ENCODE assay signal across 1 cellular context in the genomic region with DNA sequence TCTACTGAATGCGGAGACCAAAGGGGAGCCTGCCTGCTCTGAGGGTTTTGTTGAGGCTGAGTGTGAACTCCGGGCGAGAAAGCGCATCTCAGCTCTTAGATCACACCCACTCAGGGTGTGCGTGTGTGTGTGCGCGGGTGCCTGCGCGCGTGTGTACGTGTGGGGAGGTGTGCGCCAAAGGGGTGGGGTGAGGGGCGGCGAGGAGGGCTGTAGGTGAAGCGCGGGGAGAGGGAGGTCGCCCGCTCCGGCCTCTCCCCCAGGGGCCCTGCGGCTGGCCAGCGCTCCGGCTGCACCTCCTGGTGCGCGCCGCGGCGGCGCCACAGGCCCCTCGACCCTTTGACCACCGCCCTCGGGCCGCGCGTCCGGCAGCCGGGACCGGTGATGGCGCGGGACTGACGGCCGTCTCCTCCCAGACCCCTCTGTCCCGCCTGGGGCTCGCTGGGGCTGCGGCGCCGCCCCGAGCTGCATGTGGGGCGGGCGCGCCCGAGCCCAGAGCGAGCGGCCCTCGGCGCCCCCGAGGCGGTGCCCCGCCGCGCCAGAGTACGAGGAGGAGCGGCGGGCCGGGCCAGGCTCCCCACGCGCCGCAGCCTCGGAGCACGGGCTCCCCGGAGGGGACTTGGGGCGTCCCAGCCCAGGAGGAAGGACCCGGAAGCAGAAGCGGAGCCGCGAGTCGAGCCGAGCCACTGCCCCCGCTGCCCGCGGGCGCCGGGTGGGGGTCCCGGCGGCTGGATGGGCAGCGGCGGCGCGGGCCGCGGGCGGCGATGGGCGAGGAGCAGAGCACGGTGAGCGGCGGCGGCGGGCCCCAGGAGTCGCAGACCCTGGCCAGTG.
TF ChIP-seq lines count a peak whose summit lies in the region.

Gene RNF217 (plus strand): TSS at position 654 of the 828 bp plus-strand sequence. CDS start 108 bp downstream, at position 762.

TF ChIP-seq in H1, 55 proteins besides CTCF, POLR2A, EP300 and RAD21:
- TF ChIP-seq CBX8 (IDR thresholded peaks at IDR 0.05; ENCODE audit: borderline replicate concordance, low read depth, low read length): no peak
- peak; percentile 94 for TF ChIP-seq ASH2L (IDR thresholded peaks at IDR 0.05; ENCODE audit: low read length)
- TF ChIP-seq SRF (IDR thresholded peaks at IDR 0.05; ENCODE audit: low read depth, low read length): no peak
- no peak for TF ChIP-seq RXRA (IDR thresholded peaks at IDR 0.05; ENCODE audit: insufficient read depth, low read depth, low read length)
- TF ChIP-seq KDM5A (IDR thresholded peaks at IDR 0.05; ENCODE audit: low read length): no peak
- no peak for TF ChIP-seq POU5F1 (IDR thresholded peaks at IDR 0.05; ENCODE audit: low read depth, low read length)
- TF ChIP-seq YY1 (IDR thresholded peaks at IDR 0.05; ENCODE audit: low read depth, low read length): no peak
- peak; percentile 52 for TF ChIP-seq PHF8 (conservative IDR thresholded peaks at IDR 0.05; ENCODE audit: low read depth, low read length)
- TF ChIP-seq TAF1 (IDR thresholded peaks at IDR 0.05; ENCODE audit: low read depth, low read length): 0 out of 2 replicates have a peak, but pooled peaks have one; percentile 36
- no peak for TF ChIP-seq CHD7 (IDR thresholded peaks at IDR 0.05; ENCODE audit: insufficient replicate concordance, low read length)
- TF ChIP-seq CREB1 (IDR thresholded peaks at IDR 0.05): peak; percentile 60; the same call in 1 of the 2 replicates
- no peak for TF ChIP-seq JUN (IDR thresholded peaks at IDR 0.05; ENCODE audit: low read depth, low read length)
- TF ChIP-seq TAF7 (optimal IDR thresholded peaks at IDR 0.05; ENCODE audit: borderline replicate concordance, low read depth, low read length): no peak
- no peak for TF ChIP-seq KDM1A (IDR thresholded peaks at IDR 0.05; ENCODE audit: borderline replicate concordance, low read length)
- TF ChIP-seq RBBP5 (IDR thresholded peaks at IDR 0.05; ENCODE audit: borderline replicate concordance, low read depth, low read length): peak; percentile 81; the same call in 1 of the 2 replicates
- no peak for TF ChIP-seq TCF12 (IDR thresholded peaks at IDR 0.05; ENCODE audit: low read depth, low read length)
- TF ChIP-seq KDM4A (IDR thresholded peaks at IDR 0.05; ENCODE audit: low read depth, low read length, severe bottlenecking): peak; percentile 61
- TF ChIP-seq HDAC2 (IDR thresholded peaks at IDR 0.05; ENCODE audit: borderline replicate concordance in 1 of 2, low read depth in 2 of 2, low read length in 2 of 2): peak; percentile 41 to 42; a peak in 1 of 4 replicates
- 0 out of 4 replicates have a peak, but pooled peaks of 1 of the 2 experiments have one; percentile 27 for TF ChIP-seq SIN3A (conservative IDR thresholded peaks at IDR 0.05 in 1 of 2, IDR thresholded peaks at IDR 0.05 in 1 of 2; ENCODE audit: low read depth in 1 of 2, low read length in 2 of 2)
- peak; percentile 27; the same call in 1 of the 2 replicates for TF ChIP-seq MAX (IDR thresholded peaks at IDR 0.05)
